2 cellular contexts compared by ENCODE assay signal in genomic region chr12:9794484-9795063, GRCh38.
TF ChIP-seq lines count a peak whose summit lies in the region.

No MANE protein-coding gene starts in this region.

TF ChIP-seq in endothelial cell of umbilical vein, 7 proteins besides CTCF, POLR2A, EP300 and RAD21:
- TF ChIP-seq POLR2AphosphoS5 (IDR thresholded peaks at IDR 0.05; ENCODE audit: insufficient read depth, low read depth, low read length) (no peak), GATA2 (IDR thresholded peaks at IDR 0.05; ENCODE audit: insufficient read depth, insufficient read length, low read depth, low read length) (peak; percentile 10)

TF ChIP-seq in SK-N-SH, 30 proteins besides CTCF, POLR2A, EP300 and RAD21:
- TF ChIP-seq JUND (IDR thresholded peaks at IDR 0.05) (no peak), RFX5 (IDR thresholded peaks at IDR 0.05; ENCODE audit: low read length) (no peak), RXRA (IDR thresholded peaks at IDR 0.05; ENCODE audit: borderline replicate concordance, low read depth) (no peak), REST (IDR thresholded peaks at IDR 0.05; ENCODE audit: low read depth, low read length) (no peak), ELF1 (IDR thresholded peaks at IDR 0.05) (no peak), TAF1 (IDR thresholded peaks at IDR 0.05; ENCODE audit: borderline replicate concordance, low read depth, low read length) (no peak), IRF3 (IDR thresholded peaks at IDR 0.05; ENCODE audit: low read depth, low read length) (no peak), FOSL2 (IDR thresholded peaks at IDR 0.05; ENCODE audit: borderline replicate concordance, low read depth) (no peak), RCOR1 (IDR thresholded peaks at IDR 0.05; ENCODE audit: low read length) (no peak), MXI1 (IDR thresholded peaks at IDR 0.05; ENCODE audit: low read depth, low read length) (no peak), YY1 (IDR thresholded peaks at IDR 0.05; ENCODE audit: low read depth) (no peak), TEAD4 (IDR thresholded peaks at IDR 0.05; ENCODE audit: borderline replicate concordance, insufficient read depth) (no peak), MEF2A (IDR thresholded peaks at IDR 0.05; ENCODE audit: borderline replicate concordance, low read depth) (no peak), FOXM1 (IDR thresholded peaks at IDR 0.05; ENCODE audit: low read depth) (no peak), FOXJ3 (CRISPR knock-in tag; IDR thresholded peaks at IDR 0.05) (no peak), USF1 (IDR thresholded peaks at IDR 0.05; ENCODE audit: borderline replicate concordance, low read depth) (no peak), EZH2phosphoT487 (IDR thresholded peaks at IDR 0.05; ENCODE audit: borderline replicate concordance, low read depth) (no peak), SMC3 (IDR thresholded peaks at IDR 0.05; ENCODE audit: low read depth, low read length) (no peak)
- TF ChIP-seq, protein P1, sequence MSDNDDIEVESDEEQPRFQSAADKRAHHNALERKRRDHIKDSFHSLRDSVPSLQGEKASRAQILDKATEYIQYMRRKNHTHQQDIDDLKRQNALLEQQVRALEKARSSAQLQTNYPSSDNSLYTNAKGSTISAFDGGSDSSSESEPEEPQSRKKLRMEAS (IDR thresholded peaks at IDR 0.05; ENCODE audit: low read depth) = no peak
- TF ChIP-seq, protein P2, sequence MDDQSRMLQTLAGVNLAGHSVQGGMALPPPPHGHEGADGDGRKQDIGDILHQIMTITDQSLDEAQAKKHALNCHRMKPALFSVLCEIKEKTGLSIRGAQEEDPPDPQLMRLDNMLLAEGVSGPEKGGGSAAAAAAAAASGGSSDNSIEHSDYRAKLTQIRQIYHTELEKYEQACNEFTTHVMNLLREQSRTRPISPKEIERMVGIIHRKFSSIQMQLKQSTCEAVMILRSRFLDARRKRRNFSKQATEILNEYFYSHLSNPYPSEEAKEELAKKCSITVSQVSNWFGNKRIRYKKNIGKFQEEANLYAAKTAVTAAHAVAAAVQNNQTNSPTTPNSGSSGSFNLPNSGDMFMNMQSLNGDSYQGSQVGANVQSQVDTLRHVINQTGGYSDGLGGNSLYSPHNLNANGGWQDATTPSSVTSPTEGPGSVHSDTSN (IDR thresholded peaks at IDR 0.05) = no peak
